ENCODE assay signal across 9 cellular contexts in the genomic region with DNA sequence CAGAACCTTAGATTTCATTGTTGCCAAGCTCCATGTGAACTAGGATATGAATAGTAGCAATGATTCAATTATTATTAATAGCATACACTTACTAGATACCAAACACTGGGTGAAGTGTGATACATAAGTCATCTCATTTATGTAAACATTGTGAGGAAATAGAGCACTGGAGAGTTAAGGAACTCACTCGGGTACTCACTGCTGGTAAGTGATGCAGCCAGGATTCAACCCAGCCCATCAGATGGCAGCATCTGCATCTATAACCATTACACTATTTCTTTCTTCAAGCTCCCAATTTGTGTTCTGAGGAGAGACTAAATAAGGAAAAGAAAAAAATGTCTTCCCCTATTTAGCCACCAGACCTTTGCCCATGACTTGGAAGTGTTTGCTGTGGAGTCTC. TPM values are rescaled to one million over a fixed set of nuclear protein-coding genes. Genes with fewer than 3 reads are reported as not detected.
DNase-seq lines count a peak whose midpoint lies in the region; ATAC-seq, FAIRE-seq and TF ChIP-seq lines count a peak whose summit lies in the region.
"Had no signal": no experiment of that assay in that cellular context is flagged by ENCODE, and none has a peak within 500 bp of the region (broad histone marks: within the 10 kb centered on the region; RNA-seq: fewer than 3 reads in every experiment).

No MANE protein-coding gene starts in this region.

- H3K27ac Mint-ChIP-seq in stimulated activated memory B cell treated with anti-CD40 and anti-IgM and Interleukin-4, amounts not matched to agents 10 μg/mL and 1 μg/mL and 100 μg/mL, for 72 hours = no peak overlapping the region

- intact Hi-C loops in pancreas (cut with DNase I) = no loop called here

- H3K36me3 ChIP-seq in pancreas = no peaks in the 10 kb centered on the region

- no peak overlapping the region for H3K27ac ChIP-seq in pancreas

- H3K4me3 ChIP-seq in choroid plexus epithelial cell (ENCODE audit: low read depth, low read length) (no peak overlapping the region), pancreas (no peak overlapping the region)

- no peaks in the 10 kb centered on the region for H3K4me1 Mint-ChIP-seq in stimulated activated memory B cell treated with anti-CD40 and anti-IgM and Interleukin-4, amounts not matched to agents 10 μg/mL and 1 μg/mL and 100 μg/mL, for 72 hours

- no peak overlapping the region for H3K4me3 Mint-ChIP-seq in stimulated activated memory B cell treated with anti-CD40 and anti-IgM and Interleukin-4, amounts not matched to agents 10 μg/mL and 1 μg/mL and 100 μg/mL, for 72 hours

- no peaks in the 10 kb centered on the region for H3K27me3 ChIP-seq in pancreas

- 42 to 46% methylated on average over 1 of the region's 1 CpG for WGBS in pancreas, 2 donors

- DNase-seq in Ammon's horn (ENCODE audit: low spot score) = peak; percentile 69
- DNase-seq in M059J (ENCODE audit: low read depth) = peak; percentile 35
- peak; percentile 89 for DNase-seq in choroid plexus epithelial cell (ENCODE audit: low read depth)
- peak; percentile 73 for DNase-seq in medulla oblongata (ENCODE audit: extremely low spot score)
- DNase-seq in NCI-H187 treated with DMSO at 0.1 percent for 48 hours (lab: John Stamatoyannopoulos, UW) = no peak
- DNase-seq in pancreas = no peak
- DNase-seq: activated naive CD4-positive, alpha-beta T cell had no signal

- no peaks in the 10 kb centered on the region for H3K27me3 Mint-ChIP-seq in stimulated activated memory B cell treated with anti-CD40 and anti-IgM and Interleukin-4, amounts not matched to agents 10 μg/mL and 1 μg/mL and 100 μg/mL, for 72 hours

- ATAC-seq in GM19397 (IDR thresholded peaks at IDR 0.05; ENCODE audit: unreplicated experiment) (no peak), pancreas (no peak)
- ATAC-seq in stimulated activated memory B cell treated with anti-CD40 and anti-IgM and Interleukin-4, amounts not matched to agents 10 μg/mL and 1 μg/mL and 100 μg/mL, for 72 hours = no peak

- H3K36me3 Mint-ChIP-seq in stimulated activated memory B cell treated with anti-CD40 and anti-IgM and Interleukin-4, amounts not matched to agents 10 μg/mL and 1 μg/mL and 100 μg/mL, for 72 hours = no peaks in the 10 kb centered on the region

- no peaks in the 10 kb centered on the region for H3K4me1 ChIP-seq in pancreas

- FAIRE-seq in pancreas (lab: Jason Lieb, UNC) = no peak

- H3K9me3 Mint-ChIP-seq in stimulated activated memory B cell treated with anti-CD40 and anti-IgM and Interleukin-4, amounts not matched to agents 10 μg/mL and 1 μg/mL and 100 μg/mL, for 72 hours = no peaks in the 10 kb centered on the region

- no peaks in the 10 kb centered on the region for H3K9me3 ChIP-seq in pancreas

- peak; percentile 67 for TF ChIP-seq CTCF in choroid plexus epithelial cell (conservative IDR thresholded peaks at IDR 0.05; ENCODE audit: low read depth, low read length)
- TF ChIP-seq CTCF in pancreas (IDR thresholded peaks at IDR 0.05) = no peak

RNA-seq across cellular contexts. Expression of a gene that starts 10.2 kb away (rescaled TPM):
- 89.3 and 95.5 TPM in 2 replicates for total RNA-seq in M059J (2014; rRNA removed; shearing (Covaris generic))
- total RNA-seq in pancreas = 10 to 100 TPM; 10.8 to 18.4 (median 16.3) TPM
- 10 to 100 TPM; 26.5 to 29.0 TPM for polyA plus RNA-seq in pancreas

RNA-seq across cellular contexts. Expression of a gene that starts 38.8 kb away (rescaled TPM):
- 3.3 and 7.7 TPM in 2 replicates for total RNA-seq in M059J (2014; rRNA removed; shearing (Covaris generic))
- total RNA-seq in pancreas = 1 to 10 TPM; 2.2 to 4.8 (median 2.7) TPM
- polyA plus RNA-seq in pancreas = 1 to 10 TPM; 1.9 to 3.4 TPM

RNA-seq across cellular contexts. Expression of a gene that starts 39.1 kb away (rescaled TPM):
- total RNA-seq in M059J (2014; rRNA removed; shearing (Covaris generic)) = 4.6 and 4.7 TPM in 2 replicates
- 1 to 10 TPM; 2.2 to 5.8 (median 4.1) TPM for total RNA-seq in pancreas
- 10 to 100 TPM in 1 of 2 donors, 1 to 10 TPM in 1; 5.8 to 13.0 TPM for polyA plus RNA-seq in pancreas

Comparison
In these comparisons a context has a peak if more than half of its experiments do, and no peak if none do; other contexts are left out.
1. DNase-seq: peak in Ammon's horn (single experiment), M059J (single experiment), choroid plexus epithelial cell (single experiment) and medulla oblongata (single experiment); none in NCI-H187 treated with DMSO at 0.1 percent for 48 hours (single experiment) and pancreas (0 of 6).